Comparison of ENCODE assay signal across 1 cellular context in the genomic region with DNA sequence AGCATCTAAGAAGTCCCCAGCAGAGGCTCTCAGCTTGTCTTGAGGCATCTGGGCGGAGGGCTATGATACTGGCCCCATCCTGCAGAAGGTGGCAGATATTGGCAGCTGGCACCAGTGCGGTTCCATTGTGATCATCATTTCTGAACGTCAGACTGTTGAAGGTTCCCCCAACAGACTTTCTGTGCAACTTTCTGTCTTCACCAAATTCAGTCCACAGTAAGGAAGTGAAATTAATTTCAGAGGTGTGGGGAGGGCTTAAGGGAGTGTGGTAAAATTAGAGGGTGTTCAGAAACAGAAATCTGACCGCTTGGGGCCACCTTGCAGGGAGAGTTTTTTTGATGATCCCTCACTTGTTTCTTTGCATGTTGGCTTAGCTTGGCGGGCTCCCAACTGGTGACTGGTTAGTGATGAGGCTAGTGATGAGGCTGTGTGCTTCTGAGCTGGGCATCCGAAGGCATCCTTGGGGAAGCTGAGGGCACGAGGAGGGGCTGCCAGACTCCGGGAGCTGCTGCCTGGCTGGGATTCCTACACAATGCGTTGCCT.
TF ChIP-seq lines count a peak whose summit lies in the region.

A gene with protein sequence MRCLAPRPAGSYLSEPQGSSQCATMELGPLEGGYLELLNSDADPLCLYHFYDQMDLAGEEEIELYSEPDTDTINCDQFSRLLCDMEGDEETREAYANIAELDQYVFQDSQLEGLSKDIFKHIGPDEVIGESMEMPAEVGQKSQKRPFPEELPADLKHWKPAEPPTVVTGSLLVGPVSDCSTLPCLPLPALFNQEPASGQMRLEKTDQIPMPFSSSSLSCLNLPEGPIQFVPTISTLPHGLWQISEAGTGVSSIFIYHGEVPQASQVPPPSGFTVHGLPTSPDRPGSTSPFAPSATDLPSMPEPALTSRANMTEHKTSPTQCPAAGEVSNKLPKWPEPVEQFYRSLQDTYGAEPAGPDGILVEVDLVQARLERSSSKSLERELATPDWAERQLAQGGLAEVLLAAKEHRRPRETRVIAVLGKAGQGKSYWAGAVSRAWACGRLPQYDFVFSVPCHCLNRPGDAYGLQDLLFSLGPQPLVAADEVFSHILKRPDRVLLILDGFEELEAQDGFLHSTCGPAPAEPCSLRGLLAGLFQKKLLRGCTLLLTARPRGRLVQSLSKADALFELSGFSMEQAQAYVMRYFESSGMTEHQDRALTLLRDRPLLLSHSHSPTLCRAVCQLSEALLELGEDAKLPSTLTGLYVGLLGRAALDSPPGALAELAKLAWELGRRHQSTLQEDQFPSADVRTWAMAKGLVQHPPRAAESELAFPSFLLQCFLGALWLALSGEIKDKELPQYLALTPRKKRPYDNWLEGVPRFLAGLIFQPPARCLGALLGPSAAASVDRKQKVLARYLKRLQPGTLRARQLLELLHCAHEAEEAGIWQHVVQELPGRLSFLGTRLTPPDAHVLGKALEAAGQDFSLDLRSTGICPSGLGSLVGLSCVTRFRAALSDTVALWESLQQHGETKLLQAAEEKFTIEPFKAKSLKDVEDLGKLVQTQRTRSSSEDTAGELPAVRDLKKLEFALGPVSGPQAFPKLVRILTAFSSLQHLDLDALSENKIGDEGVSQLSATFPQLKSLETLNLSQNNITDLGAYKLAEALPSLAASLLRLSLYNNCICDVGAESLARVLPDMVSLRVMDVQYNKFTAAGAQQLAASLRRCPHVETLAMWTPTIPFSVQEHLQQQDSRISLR (plus strand): TSS at position 404 of the 543 bp plus-strand sequence. CDS start 129 bp downstream, at position 533.

TF ChIP-seq in HCT116, 20 proteins besides CTCF, POLR2A, EP300 and RAD21 (continued from another document):
- no peak for TF ChIP-seq JUND (IDR thresholded peaks at IDR 0.05)
- TF ChIP-seq, protein P1, sequence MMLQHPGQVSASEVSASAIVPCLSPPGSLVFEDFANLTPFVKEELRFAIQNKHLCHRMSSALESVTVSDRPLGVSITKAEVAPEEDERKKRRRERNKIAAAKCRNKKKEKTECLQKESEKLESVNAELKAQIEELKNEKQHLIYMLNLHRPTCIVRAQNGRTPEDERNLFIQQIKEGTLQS (IDR thresholded peaks at IDR 0.05) = no peak
- no peak for TF ChIP-seq EZH2 (IDR thresholded peaks at IDR 0.05)
- TF ChIP-seq SP1 (IDR thresholded peaks at IDR 0.05; ENCODE audit: low read depth) = 0 out of 2 replicates have a peak, but pooled peaks have one; percentile 18
- TF ChIP-seq SRF (IDR thresholded peaks at IDR 0.05; ENCODE audit: low read depth) = no peak
- peak; percentile 45 for TF ChIP-seq TCF7L2 (IDR thresholded peaks at IDR 0.05; ENCODE audit: borderline replicate concordance, extremely low read depth, insufficient read depth, insufficient read length)
- no peak for TF ChIP-seq YY1 (IDR thresholded peaks at IDR 0.05; ENCODE audit: extremely low read depth, insufficient replicate concordance, low read depth, low read length)
- TF ChIP-seq FOSL1 (IDR thresholded peaks at IDR 0.05; ENCODE audit: low read depth) = no peak
- TF ChIP-seq ZNF274 (IDR thresholded peaks at IDR 0.05; ENCODE audit: low read depth, low read length) = no peak
- TF ChIP-seq, protein P2, sequence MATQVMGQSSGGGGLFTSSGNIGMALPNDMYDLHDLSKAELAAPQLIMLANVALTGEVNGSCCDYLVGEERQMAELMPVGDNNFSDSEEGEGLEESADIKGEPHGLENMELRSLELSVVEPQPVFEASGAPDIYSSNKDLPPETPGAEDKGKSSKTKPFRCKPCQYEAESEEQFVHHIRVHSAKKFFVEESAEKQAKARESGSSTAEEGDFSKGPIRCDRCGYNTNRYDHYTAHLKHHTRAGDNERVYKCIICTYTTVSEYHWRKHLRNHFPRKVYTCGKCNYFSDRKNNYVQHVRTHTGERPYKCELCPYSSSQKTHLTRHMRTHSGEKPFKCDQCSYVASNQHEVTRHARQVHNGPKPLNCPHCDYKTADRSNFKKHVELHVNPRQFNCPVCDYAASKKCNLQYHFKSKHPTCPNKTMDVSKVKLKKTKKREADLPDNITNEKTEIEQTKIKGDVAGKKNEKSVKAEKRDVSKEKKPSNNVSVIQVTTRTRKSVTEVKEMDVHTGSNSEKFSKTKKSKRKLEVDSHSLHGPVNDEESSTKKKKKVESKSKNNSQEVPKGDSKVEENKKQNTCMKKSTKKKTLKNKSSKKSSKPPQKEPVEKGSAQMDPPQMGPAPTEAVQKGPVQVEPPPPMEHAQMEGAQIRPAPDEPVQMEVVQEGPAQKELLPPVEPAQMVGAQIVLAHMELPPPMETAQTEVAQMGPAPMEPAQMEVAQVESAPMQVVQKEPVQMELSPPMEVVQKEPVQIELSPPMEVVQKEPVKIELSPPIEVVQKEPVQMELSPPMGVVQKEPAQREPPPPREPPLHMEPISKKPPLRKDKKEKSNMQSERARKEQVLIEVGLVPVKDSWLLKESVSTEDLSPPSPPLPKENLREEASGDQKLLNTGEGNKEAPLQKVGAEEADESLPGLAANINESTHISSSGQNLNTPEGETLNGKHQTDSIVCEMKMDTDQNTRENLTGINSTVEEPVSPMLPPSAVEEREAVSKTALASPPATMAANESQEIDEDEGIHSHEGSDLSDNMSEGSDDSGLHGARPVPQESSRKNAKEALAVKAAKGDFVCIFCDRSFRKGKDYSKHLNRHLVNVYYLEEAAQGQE (IDR thresholded peaks at IDR 0.05; ENCODE audit: low read depth) = no peak
- no peak for TF ChIP-seq EZH2phosphoT487 (IDR thresholded peaks at IDR 0.05; ENCODE audit: borderline replicate concordance)
- TF ChIP-seq, protein P3, sequence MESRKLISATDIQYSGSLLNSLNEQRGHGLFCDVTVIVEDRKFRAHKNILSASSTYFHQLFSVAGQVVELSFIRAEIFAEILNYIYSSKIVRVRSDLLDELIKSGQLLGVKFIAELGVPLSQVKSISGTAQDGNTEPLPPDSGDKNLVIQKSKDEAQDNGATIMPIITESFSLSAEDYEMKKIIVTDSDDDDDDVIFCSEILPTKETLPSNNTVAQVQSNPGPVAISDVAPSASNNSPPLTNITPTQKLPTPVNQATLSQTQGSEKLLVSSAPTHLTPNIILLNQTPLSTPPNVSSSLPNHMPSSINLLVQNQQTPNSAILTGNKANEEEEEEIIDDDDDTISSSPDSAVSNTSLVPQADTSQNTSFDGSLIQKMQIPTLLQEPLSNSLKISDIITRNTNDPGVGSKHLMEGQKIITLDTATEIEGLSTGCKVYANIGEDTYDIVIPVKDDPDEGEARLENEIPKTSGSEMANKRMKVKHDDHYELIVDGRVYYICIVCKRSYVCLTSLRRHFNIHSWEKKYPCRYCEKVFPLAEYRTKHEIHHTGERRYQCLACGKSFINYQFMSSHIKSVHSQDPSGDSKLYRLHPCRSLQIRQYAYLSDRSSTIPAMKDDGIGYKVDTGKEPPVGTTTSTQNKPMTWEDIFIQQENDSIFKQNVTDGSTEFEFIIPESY (IDR thresholded peaks at IDR 0.05; ENCODE audit: extremely low read depth, insufficient replicate concordance, low read length) = no peak
- TF ChIP-seq ZFX (IDR thresholded peaks at IDR 0.05) = no peak
- no peak for TF ChIP-seq ELF1 (IDR thresholded peaks at IDR 0.05; ENCODE audit: borderline replicate concordance, low read depth)
